9 cellular contexts compared by ENCODE assay signal in the genomic region with DNA sequence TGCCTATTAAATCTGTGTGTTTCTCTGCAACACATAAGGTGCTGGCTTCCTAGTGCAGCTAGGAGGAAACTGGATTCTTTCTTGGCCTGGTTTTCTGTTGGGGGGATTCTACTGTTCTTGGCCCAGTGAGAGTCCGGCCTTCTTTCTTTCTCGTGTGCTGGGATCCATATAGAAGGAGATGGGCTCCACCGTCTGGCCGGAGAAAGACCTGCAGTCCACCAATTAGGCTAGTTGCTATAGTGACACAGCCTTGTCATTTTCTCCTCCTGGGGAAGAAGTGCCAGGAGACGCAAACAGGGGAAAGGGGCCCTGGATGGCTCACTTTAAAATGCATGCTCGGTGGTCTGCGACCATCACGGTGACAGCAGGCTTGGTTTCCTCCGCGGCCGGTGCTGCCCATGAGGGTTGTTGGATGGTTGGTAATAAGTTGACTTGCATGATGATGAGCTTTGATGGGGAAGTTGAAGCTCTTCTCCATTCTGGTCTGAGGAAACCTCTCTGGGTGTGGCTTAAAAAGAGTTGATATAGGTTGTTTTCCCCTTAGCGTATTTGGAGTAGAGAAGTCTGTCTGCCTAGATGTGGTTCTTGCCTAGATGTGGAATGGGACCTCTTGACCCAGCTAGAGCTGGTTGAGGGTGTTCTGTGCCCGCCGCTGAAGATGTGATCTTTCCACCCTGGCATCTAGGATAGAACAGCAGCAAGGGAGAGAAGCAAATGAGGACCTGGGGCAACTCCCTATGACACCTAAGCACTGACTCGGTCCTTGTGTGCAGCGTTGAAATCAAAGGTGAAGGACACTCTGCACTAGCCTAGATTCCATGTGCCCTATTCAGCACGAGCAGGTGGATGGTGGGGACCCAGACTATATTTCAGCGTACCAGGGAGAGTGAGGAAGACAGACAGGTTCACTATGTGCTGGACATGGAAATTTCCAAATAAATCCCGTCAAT.
DNase-seq lines count a peak whose midpoint lies in the region; ATAC-seq, FAIRE-seq and TF ChIP-seq lines count a peak whose summit lies in the region.
"Had no signal": no experiment of that assay in that cellular context is flagged by ENCODE, and none has a peak within 500 bp of the region (broad histone marks: within the 10 kb centered on the region; RNA-seq: fewer than 3 reads in every experiment).

No MANE protein-coding gene starts in this region.

- H4K8ac ChIP-seq in trophoblast cell (ENCODE audit: low read depth, low read length), result no peak overlapping the region

- H3K79me1 ChIP-seq in trophoblast cell (ENCODE audit: low read length), result no peaks in the 10 kb centered on the region

- peaks cover 43% of the 10 kb centered on the region for H3K27me3 Mint-ChIP-seq in activated CD8-positive, alpha-beta T cell treated with anti-CD3 and anti-CD28 coated beads for 36 hours

- no peaks in the 10 kb centered on the region for H3K9me3 Mint-ChIP-seq in activated CD8-positive, alpha-beta T cell treated with anti-CD3 and anti-CD28 coated beads for 36 hours
- H3K9me3 Mint-ChIP-seq: naive thymus-derived CD8-positive, alpha-beta T cell had no signal

- TF ChIP-seq CTCF in BE2C (IDR thresholded peaks at IDR 0.05; ENCODE audit: low read depth, low read length), result peak; percentile 73
- peak; percentile 65 for TF ChIP-seq CTCF in activated CD8-positive, alpha-beta T cell treated with anti-CD3 and anti-CD28 coated beads for 36 hours (IDR thresholded peaks at IDR 0.05)

- POLR2A ChIA-PET in activated CD8-positive, alpha-beta T cell treated with anti-CD3 and anti-CD28 coated beads for 36 hours (lab: Charles Lee), result no interaction called here

- H3K9me3 ChIP-seq in BE2C (no peaks in the 10 kb centered on the region; the same call in 1 of the 2 replicates), trophoblast cell (ENCODE audit: insufficient read depth, low read depth, low read length) (peaks cover 9% of the 10 kb centered on the region)

- H3K9ac ChIP-seq in trophoblast cell (ENCODE audit: low read length), result no peak overlapping the region

- H3K27me3 ChIP-seq in BE2C (peaks cover 3% of the 10 kb centered on the region; the same call in 1 of the 2 replicates), trophoblast cell (ENCODE audit: insufficient read depth, low read length) (peaks cover 35% of the 10 kb centered on the region)

- intact Hi-C loops in activated CD8-positive, alpha-beta T cell treated with anti-CD3 and anti-CD28 coated beads for 36 hours (cut with micrococcal nuclease), result no loop called here

- peak; percentile 79 for FAIRE-seq in GM18507 (lab: Jason Lieb, UNC)

- no peak overlapping the region for H3K27ac ChIP-seq in trophoblast cell (ENCODE audit: low read depth, low read length)

- H4K12ac ChIP-seq in trophoblast cell (ENCODE audit: low read depth, low read length), result no peak overlapping the region

- H3K4me3 ChIP-seq in BE2C (ENCODE audit: low read depth, low read length), result no peak overlapping the region
- no peak overlapping the region for H3K4me3 ChIP-seq in trophoblast cell (ENCODE audit: low read depth, low read length)

- H2BK12ac ChIP-seq in trophoblast cell (ENCODE audit: low read length), result no peak overlapping the region

- CTCF ChIA-PET in activated CD8-positive, alpha-beta T cell treated with anti-CD3 and anti-CD28 coated beads for 36 hours (lab: Charles Lee), result no interaction called here

- no peak overlapping the region for H2AK5ac ChIP-seq in trophoblast cell (ENCODE audit: low read length)

- peak; percentile 65 for ATAC-seq in activated CD8-positive, alpha-beta T cell treated with anti-CD3 and anti-CD28 coated beads for 36 hours
- ATAC-seq in HG03097 (IDR thresholded peaks at IDR 0.05; ENCODE audit: low FRiP score, unreplicated experiment), result no peak
- ATAC-seq: naive thymus-derived CD8-positive, alpha-beta T cell had no signal

- no peaks in the 10 kb centered on the region for H3K79me2 ChIP-seq in trophoblast cell (ENCODE audit: control insufficient read depth, insufficient read depth, low read length, poor library complexity)

- H2BK120ac ChIP-seq in trophoblast cell (ENCODE audit: insufficient read depth, low read length, poor library complexity), result no peak overlapping the region

- no CpG with 5 or more reads among the region's 19 CpGs for WGBS in trophoblast cell (ENCODE audit: extremely low coverage, insufficient coverage, insufficient read length)

- H3K36me3 Mint-ChIP-seq in activated CD8-positive, alpha-beta T cell treated with anti-CD3 and anti-CD28 coated beads for 36 hours (ENCODE audit: low read depth), result no peaks in the 10 kb centered on the region

- H2BK5ac ChIP-seq in trophoblast cell (ENCODE audit: low read depth, low read length, poor library complexity), result no peak overlapping the region

- H3K14ac ChIP-seq in trophoblast cell (ENCODE audit: low read length), result no peak overlapping the region

- no peak overlapping the region for H3K4me3 Mint-ChIP-seq in activated CD8-positive, alpha-beta T cell treated with anti-CD3 and anti-CD28 coated beads for 36 hours
- H3K4me3 Mint-ChIP-seq: naive thymus-derived CD8-positive, alpha-beta T cell had no signal

- H3K18ac ChIP-seq in trophoblast cell (ENCODE audit: low read length), result no peak overlapping the region

- H2AFZ ChIP-seq in trophoblast cell (ENCODE audit: insufficient read depth, low read length, poor library complexity), result no peak overlapping the region

- no peak overlapping the region for H3K27ac Mint-ChIP-seq in activated CD8-positive, alpha-beta T cell treated with anti-CD3 and anti-CD28 coated beads for 36 hours
- H3K27ac Mint-ChIP-seq: naive thymus-derived CD8-positive, alpha-beta T cell had no signal

- no peak overlapping the region for H4K91ac ChIP-seq in trophoblast cell (ENCODE audit: low read depth, low read length)

- no peaks in the 10 kb centered on the region for H3K36me3 ChIP-seq in BE2C
- H3K36me3 ChIP-seq in trophoblast cell (ENCODE audit: control insufficient read depth in 1 of 2, insufficient read depth in 2 of 2, low read length in 2 of 2), result no peaks in the 10 kb centered on the region

- H3K4me1 ChIP-seq in BE2C (no peaks in the 10 kb centered on the region), trophoblast cell (ENCODE audit: control insufficient read depth in 1 of 2, insufficient read depth in 2 of 2, low read length in 2 of 2) (peaks cover 0 to 6% of the 10 kb centered on the region in 2 experiments)

- no peak overlapping the region for H3K4ac ChIP-seq in trophoblast cell (ENCODE audit: low read depth, low read length)

- no peak overlapping the region for H3K4me2 ChIP-seq in trophoblast cell (ENCODE audit: low read length)

- peak; percentile 45 for DNase-seq in BE2C
- peak; percentile 64 for DNase-seq in GM18507 (ENCODE audit: extremely low spot score, insufficient read length, low read depth)
- peak; percentile 6 for DNase-seq in NCI-H2227 treated with DMSO at 0.1 percent for 48 hours (lab: John Stamatoyannopoulos, UW)
- DNase-seq in activated CD8-positive, alpha-beta T cell treated with anti-CD3 and anti-CD28 coated beads for 36 hours, result peak; percentile 69
- peak; percentile 75 for DNase-seq in globus pallidus (ENCODE audit: low spot score)
- peak; percentile 17 to 53 for DNase-seq in trophoblast cell
- DNase-seq in stimulated activated naive CD4-positive, alpha-beta T cell (lab: John Stamatoyannopoulos, UW), result no peak

- H3K4me1 Mint-ChIP-seq in activated CD8-positive, alpha-beta T cell treated with anti-CD3 and anti-CD28 coated beads for 36 hours (ENCODE audit: low read depth), result no peaks in the 10 kb centered on the region

- H3K23ac ChIP-seq in trophoblast cell (ENCODE audit: low read length), result no peak overlapping the region

Comparison
In these comparisons a context has a peak if more than half of its experiments do, and no peak if none do; other contexts are left out.
1. DNase-seq: peak in BE2C (single experiment), GM18507 (single experiment), NCI-H2227 treated with DMSO at 0.1 percent for 48 hours (single experiment), activated CD8-positive, alpha-beta T cell treated with anti-CD3 and anti-CD28 coated beads for 36 hours (single experiment), globus pallidus (single experiment) and trophoblast cell (2 of 2); none in stimulated activated naive CD4-positive, alpha-beta T cell (0 of 6).